In genomic region chr4:13539047-13539720, GRCh38 we compare ENCODE assay signal across 12 cellular contexts. TPM values are rescaled to one million over a fixed set of nuclear protein-coding genes. Genes with fewer than 3 reads are reported as not detected.
DNase-seq lines count a peak whose midpoint lies in the region; ATAC-seq and TF ChIP-seq lines count a peak whose summit lies in the region.
"Had no signal": no experiment of that assay in that cellular context is flagged by ENCODE, and none has a peak within 500 bp of the region (broad histone marks: within the 10 kb centered on the region; RNA-seq: fewer than 3 reads in every experiment).

No MANE protein-coding gene starts in this region.

- WGBS in neuronal stem cell (ENCODE audit: extremely low coverage in 2 of 2, insufficient read length in 2 of 2, insufficient replicate concordance in 1 of 2), 2 donors = no CpG with 5 or more reads among the region's 26 CpGs

- H3K4me1 ChIP-seq in ascending aorta = peaks cover 0 to 14% of the 10 kb centered on the region in 2 donors
- peaks cover 4 to 9% of the 10 kb centered on the region in 2 donors for H3K4me1 ChIP-seq in neuronal stem cell (ENCODE audit: control insufficient read depth in 2 of 2, insufficient read depth in 1 of 2, low read depth in 1 of 2, low read length in 2 of 2)

- H3K4me3 ChIP-seq in ascending aorta (peak overlapping the region; percentile 12 to 26), neuronal stem cell (ENCODE audit: low read length in 2 of 2) (no peak overlapping the region)
- H3K4me3 ChIP-seq: mucosa of descending colon had no signal

- H2BK15ac ChIP-seq in neuronal stem cell (ENCODE audit: low read length) = no peak overlapping the region

- no peaks in the 10 kb centered on the region for H3K9me3 ChIP-seq in ascending aorta
- H3K9me3 ChIP-seq in neuronal stem cell (replicated peaks in 1 of 2; ENCODE audit: control insufficient read depth in 2 of 2, insufficient read depth in 1 of 2, low read depth in 1 of 2, low read length in 2 of 2) = peaks cover 11 to 53% of the 10 kb centered on the region in 2 donors
- H3K9me3 ChIP-seq: mucosa of descending colon had no signal

- H3K14ac ChIP-seq in neuronal stem cell (ENCODE audit: low read length) = no peak overlapping the region

- H2BK12ac ChIP-seq in neuronal stem cell (ENCODE audit: low read length) = no peak overlapping the region

- no peaks in the 10 kb centered on the region for H3K36me3 ChIP-seq in ascending aorta
- peaks cover 0 to 18% of the 10 kb centered on the region in 2 donors for H3K36me3 ChIP-seq in neuronal stem cell (replicated peaks in 1 of 2; ENCODE audit: control insufficient read depth in 2 of 2, insufficient read depth in 2 of 2, low read length in 2 of 2)

- no peak overlapping the region for H3K4ac ChIP-seq in neuronal stem cell (ENCODE audit: low read length)

- peak overlapping the region; percentile 32 for H3K9ac ChIP-seq in neuronal stem cell (ENCODE audit: low read depth, low read length, poor library complexity)

- TF ChIP-seq CTCF in ascending aorta (IDR thresholded peaks at IDR 0.05) = no peak

- no peak overlapping the region for H2BK5ac ChIP-seq in neuronal stem cell (ENCODE audit: low read length)

- peak; percentile 12 for DNase-seq in AG08396 (ENCODE audit: low spot score)
- peak; percentile 30 for DNase-seq in GM03348 (ENCODE audit: low spot score)
- DNase-seq in ascending aorta (ENCODE audit: low spot score in 2 of 2) = no peak
- DNase-seq in neuronal stem cell (ENCODE audit: low spot score) = no peak
- DNase-seq: amniotic stem cell, mucosa of descending colon, NCI-H1930, Right ventricle myocardium superior had no signal

- H2AFZ ChIP-seq in neuronal stem cell (ENCODE audit: low read length) = peak overlapping the region; percentile 64

- no peak for ATAC-seq in GM21529 (IDR thresholded peaks at IDR 0.05; ENCODE audit: unreplicated experiment)
- ATAC-seq in GM21723 (IDR thresholded peaks at IDR 0.05; ENCODE audit: unreplicated experiment) = no peak
- no peak for ATAC-seq in GM18909 (IDR thresholded peaks at IDR 0.05; ENCODE audit: poor library complexity, unreplicated experiment)
- ATAC-seq: mucosa of descending colon had no signal

- H4K91ac ChIP-seq in neuronal stem cell (ENCODE audit: low read depth, low read length, poor library complexity) = no peak overlapping the region

- no peak overlapping the region for H4K8ac ChIP-seq in neuronal stem cell (ENCODE audit: low read depth, low read length)

- peaks cover 37% of the 10 kb centered on the region for H3K27me3 ChIP-seq in ascending aorta
- peaks cover 86 to 100% (median 94%) of the 10 kb centered on the region in 3 experiments for H3K27me3 ChIP-seq in neuronal stem cell (ENCODE audit: control insufficient read depth in 3 of 3, insufficient read depth in 3 of 3, low read depth in 1 of 3, low read length in 3 of 3)

- no peak overlapping the region for H2BK120ac ChIP-seq in neuronal stem cell (ENCODE audit: low read depth, low read length)

- intact Hi-C loops in ascending aorta (cut with DNase I) = no loop called here

- H3K27ac ChIP-seq in ascending aorta (no peak overlapping the region), neuronal stem cell (replicated peaks; ENCODE audit: low read length) (no peak overlapping the region)

- H3K23ac ChIP-seq in neuronal stem cell (ENCODE audit: low read depth, low read length, poor library complexity) = no peak overlapping the region

- H2AK5ac ChIP-seq in neuronal stem cell (ENCODE audit: low read depth, low read length) = no peak overlapping the region

- peaks cover 2% of the 10 kb centered on the region for H3K79me1 ChIP-seq in neuronal stem cell (ENCODE audit: low read depth, low read length)

- no peak overlapping the region for H3K4me2 ChIP-seq in neuronal stem cell (ENCODE audit: insufficient read depth, low read length, poor library complexity, severe bottlenecking)

- no peak overlapping the region for H3K18ac ChIP-seq in neuronal stem cell (ENCODE audit: low read length)

RNA-seq across cellular contexts. Expression of gene NKX3-2, which starts 5.1 kb away (rescaled TPM):
- total RNA-seq in ascending aorta = not detected
- polyA plus RNA-seq in neuronal stem cell (2013, experiment 1 of 2) = 0.04 TPM
- polyA plus RNA-seq in neuronal stem cell (2013, experiment 2 of 2) = 0.04 TPM
- total RNA-seq: renal cortical epithelial cell, Right ventricle myocardium superior had no signal

RNA-seq across cellular contexts. Expression of gene RAB28, which starts 55.0 kb away (rescaled TPM):
- 3.2 TPM for total RNA-seq in ascending aorta
- 46.0 TPM for polyA plus RNA-seq in neuronal stem cell (2013, experiment 1 of 2)
- 47.0 TPM for polyA plus RNA-seq in neuronal stem cell (2013, experiment 2 of 2)

Comparison
In these comparisons a context has a peak if more than half of its experiments do, and no peak if none do; other contexts are left out.
1. DNase-seq: peak in AG08396 (single experiment) and GM03348 (single experiment); none in ascending aorta (0 of 2) and neuronal stem cell (single experiment).
2. H3K4me3 ChIP-seq: peak in ascending aorta (2 of 2); none in neuronal stem cell (0 of 2).